In genomic region chr20:24544371-24544770, GRCh38 we compare ENCODE assay signal across 37 cellular contexts.
"Had no signal": no experiment of that assay in that cellular context is flagged by ENCODE, and none has a peak within 500 bp of the region (broad histone marks: within the 10 kb centered on the region; RNA-seq: fewer than 3 reads in every experiment).

No MANE protein-coding gene starts in this region.

- H3K27ac Mint-ChIP-seq: activated naive CD4-positive, alpha-beta T cell treated with anti-CD3 and anti-CD28 coated beads for 36 hours; activated naive CD4-positive, alpha-beta T cell treated with anti-CD3 and anti-CD28 coated beads, Interleukin-2, amount 10 ng/mL, durations not matched to agents 7 days and 5 days; activated naive CD4-positive, alpha-beta T cell treated with anti-CD3 and anti-CD28 coated beads, Interleukin-2, amount 50 U/mL, for 24 hours; activated naive CD4-positive, alpha-beta T cell treated with anti-CD3 and anti-CD28 coated beads, Interleukin-2, amount 50 U/mL, for 72 hours; activated naive CD8-positive, alpha-beta T cell; activated naive CD8-positive, alpha-beta T cell treated with anti-CD3 and anti-CD28 coated beads for 36 hours; activated naive CD8-positive, alpha-beta T cell treated with anti-CD3 and anti-CD28 coated beads, Interleukin-2, amount 10 ng/mL, durations not matched to agents 7 days and 5 days; activated naive CD8-positive, alpha-beta T cell treated with anti-CD3 and anti-CD28 coated beads, Interleukin-2, amount 50 U/mL, for 24 hours; activated T-cell treated with anti-CD3 and anti-CD28 coated beads, Interleukin-2, amount 50 U/mL, for 24 hours; activated T-cell treated with anti-CD3 and anti-CD28 coated beads, Interleukin-2, amount 50 U/mL, for 72 hours; activated T-helper 1 cell treated with anti-CD3 and anti-CD28 coated beads, Interleukin-12 subunit alpha, Interleukin-12 subunit beta, Interleukin-2, Interleukin-4 antibody, amounts not matched to agents 30 ng/mL and 10 ng/mL and 1 ng/mL, durations not matched to agents 14 hours and 24 hours and 36 hours; activated T-helper 17 cell treated with anti-CD3 and anti-CD28 coated beads, Interleukin-2, amount 50 U/mL, for 72 hours; activated T-helper 2 cell treated with anti-CD3 and anti-CD28 coated beads, Interferon-gamma antibody, Interleukin-2, Interleukin-4, amounts not matched to agents 10 μg/mL and 5 μg/mL and 100 μg/mL, durations not matched to agents 14 hours and 24 hours and 36 hours; brain had no signal

- H3K4me1 ChIP-seq: adrenal gland, ascending aorta, body of pancreas, breast epithelium had no signal

- H3K4me3 ChIP-seq: adrenal gland, ascending aorta, body of pancreas, breast epithelium, cardiac muscle cell had no signal

- H3K4me1 Mint-ChIP-seq: activated naive CD4-positive, alpha-beta T cell treated with anti-CD3 and anti-CD28 coated beads, Interleukin-2, amount 10 ng/mL, durations not matched to agents 7 days and 5 days; activated naive CD4-positive, alpha-beta T cell treated with anti-CD3 and anti-CD28 coated beads, Interleukin-2, amount 50 U/mL, for 24 hours; activated naive CD8-positive, alpha-beta T cell treated with anti-CD3 and anti-CD28 coated beads for 36 hours; activated naive CD8-positive, alpha-beta T cell treated with anti-CD3 and anti-CD28 coated beads, Interleukin-2, amount 10 ng/mL, durations not matched to agents 7 days and 5 days; activated naive CD8-positive, alpha-beta T cell treated with anti-CD3 and anti-CD28 coated beads, Interleukin-2, amount 50 U/mL, for 24 hours; activated T-helper 17 cell treated with anti-CD3 and anti-CD28 coated beads, Interleukin-2, amount 50 U/mL, for 72 hours; brain; central memory CD8-positive, alpha-beta T cell had no signal

- H3K4me3 Mint-ChIP-seq: activated naive CD4-positive, alpha-beta T cell treated with anti-CD3 and anti-CD28 coated beads for 36 hours; activated naive CD4-positive, alpha-beta T cell treated with anti-CD3 and anti-CD28 coated beads, Interleukin-2, amount 10 ng/mL, durations not matched to agents 7 days and 5 days; activated naive CD4-positive, alpha-beta T cell treated with anti-CD3 and anti-CD28 coated beads, Interleukin-2, amount 50 U/mL, for 24 hours; activated naive CD8-positive, alpha-beta T cell; activated naive CD8-positive, alpha-beta T cell treated with anti-CD3 and anti-CD28 coated beads for 36 hours; activated naive CD8-positive, alpha-beta T cell treated with anti-CD3 and anti-CD28 coated beads, Interleukin-2, amount 10 ng/mL, durations not matched to agents 7 days and 5 days; activated naive CD8-positive, alpha-beta T cell treated with anti-CD3 and anti-CD28 coated beads, Interleukin-2, amount 50 U/mL, for 24 hours; activated T-cell treated with anti-CD3 and anti-CD28 coated beads, Interleukin-2, amount 50 U/mL, for 24 hours; activated T-cell treated with anti-CD3 and anti-CD28 coated beads, Interleukin-2, amount 50 U/mL, for 4 hours; activated T-cell treated with anti-CD3 and anti-CD28 coated beads, Interleukin-2, amount 50 U/mL, for 72 hours; activated T-helper 1 cell treated with anti-CD3 and anti-CD28 coated beads, Interleukin-12 subunit alpha, Interleukin-12 subunit beta, Interleukin-2, Interleukin-4 antibody, amounts not matched to agents 30 ng/mL and 10 ng/mL and 1 ng/mL, durations not matched to agents 14 hours and 24 hours and 36 hours; activated T-helper 17 cell treated with anti-CD3 and anti-CD28 coated beads, Interleukin-2, amount 50 U/mL, for 72 hours; brain; central memory CD8-positive, alpha-beta T cell had no signal

- H3K36me3 Mint-ChIP-seq: activated naive CD4-positive, alpha-beta T cell treated with anti-CD3 and anti-CD28 coated beads, Interleukin-2, amount 10 ng/mL, durations not matched to agents 7 days and 5 days; activated naive CD4-positive, alpha-beta T cell treated with anti-CD3 and anti-CD28 coated beads, Interleukin-2, amount 50 U/mL, for 24 hours; activated naive CD8-positive, alpha-beta T cell; activated naive CD8-positive, alpha-beta T cell treated with anti-CD3 and anti-CD28 coated beads for 36 hours; activated naive CD8-positive, alpha-beta T cell treated with anti-CD3 and anti-CD28 coated beads, Interleukin-2, amount 10 ng/mL, durations not matched to agents 7 days and 5 days; brain had no signal

- H3K27me3 ChIP-seq: adrenal gland, ascending aorta, body of pancreas, brain microvascular endothelial cell, cardiac muscle cell had no signal

- DNase-seq: activated effector memory CD4-positive, alpha-beta T cell treated with anti-CD3 and anti-CD28 coated beads, Interleukin-2, amount 50 U/mL, for 16 hours; activated effector memory CD4-positive, alpha-beta T cell treated with Interleukin-2 at 50 U/mL for 16 hours; activated gamma-delta T cell; activated gamma-delta T cell treated with Interleukin-2 at 50 U/mL for 16 hours; activated naive CD4-positive, alpha-beta T cell; activated naive CD4-positive, alpha-beta T cell treated with anti-CD3 and anti-CD28 coated beads for 36 hours; activated naive CD4-positive, alpha-beta T cell treated with anti-CD3 and anti-CD28 coated beads, Interleukin-2, amount 10 ng/mL, durations not matched to agents 7 days and 5 days; activated naive CD4-positive, alpha-beta T cell treated with anti-CD3 and anti-CD28 coated beads, Interleukin-2, amount 50 U/mL, for 16 hours; activated naive CD4-positive, alpha-beta T cell treated with Interleukin-2 at 50 U/mL for 16 hours; activated naive CD8-positive, alpha-beta T cell treated with anti-CD3 and anti-CD28 coated beads for 36 hours; activated naive CD8-positive, alpha-beta T cell treated with anti-CD3 and anti-CD28 coated beads, Interleukin-2, amount 10 ng/mL, durations not matched to agents 7 days and 5 days; activated naive CD8-positive, alpha-beta T cell treated with anti-CD3 and anti-CD28 coated beads, Interleukin-2, amount 50 U/mL, for 24 hours; activated T-cell treated with anti-CD3 and anti-CD28 coated beads, Interleukin-2, amount 50 U/mL, for 1 hour; activated T-cell treated with anti-CD3 and anti-CD28 coated beads, Interleukin-2, amount 50 U/mL, for 24 hours; activated T-cell treated with anti-CD3 and anti-CD28 coated beads, Interleukin-2, amount 50 U/mL, for 4 hours; activated T-cell treated with anti-CD3 and anti-CD28 coated beads, Interleukin-2, amount 50 U/mL, for 48 hours; activated T-cell treated with anti-CD3 and anti-CD28 coated beads, Interleukin-2, amount 50 U/mL, for 72 hours; adrenal gland; amniotic stem cell; amygdala; anterior cingulate cortex; aorta; body of pancreas; brain microvascular endothelial cell; central memory CD4-positive, alpha-beta T cell; cerebellar nuclear complex had no signal

- ATAC-seq: activated naive CD4-positive, alpha-beta T cell treated with anti-CD3 and anti-CD28 coated beads, Interleukin-2, amount 50 U/mL, for 72 hours; activated naive CD8-positive, alpha-beta T cell treated with anti-CD3 and anti-CD28 coated beads, Interleukin-2, amount 50 U/mL, for 24 hours; activated T-cell treated with anti-CD3 and anti-CD28 coated beads, Interleukin-2, amount 50 U/mL, for 4 hours; activated T-cell treated with anti-CD3 and anti-CD28 coated beads, Interleukin-2, amount 50 U/mL, for 72 hours; activated T-helper 17 cell treated with anti-CD3 and anti-CD28 coated beads, Interleukin-2, amount 50 U/mL, for 72 hours; body of pancreas had no signal

- H3K36me3 ChIP-seq: adrenal gland, brain microvascular endothelial cell, breast epithelium, cardiac muscle cell had no signal

- H3K9me3 ChIP-seq: adrenal gland had no signal

- H3K27ac ChIP-seq: adrenal gland, ascending aorta, body of pancreas, brain microvascular endothelial cell, breast epithelium, cardiac muscle cell had no signal

- H3K9me3 Mint-ChIP-seq: activated naive CD4-positive, alpha-beta T cell treated with anti-CD3 and anti-CD28 coated beads for 36 hours; activated naive CD4-positive, alpha-beta T cell treated with anti-CD3 and anti-CD28 coated beads, Interleukin-2, amount 10 ng/mL, durations not matched to agents 7 days and 5 days; activated naive CD4-positive, alpha-beta T cell treated with anti-CD3 and anti-CD28 coated beads, Interleukin-2, amount 50 U/mL, for 72 hours; activated naive CD8-positive, alpha-beta T cell treated with anti-CD3 and anti-CD28 coated beads for 36 hours; activated T-cell treated with anti-CD3 and anti-CD28 coated beads, Interleukin-2, amount 50 U/mL, for 4 hours; activated T-cell treated with anti-CD3 and anti-CD28 coated beads, Interleukin-2, amount 50 U/mL, for 72 hours; activated T-helper 1 cell treated with anti-CD3 and anti-CD28 coated beads, Interleukin-12 subunit alpha, Interleukin-12 subunit beta, Interleukin-2, Interleukin-4 antibody, amounts not matched to agents 30 ng/mL and 10 ng/mL and 1 ng/mL, durations not matched to agents 14 hours and 24 hours and 36 hours; activated T-helper 17 cell treated with anti-CD3 and anti-CD28 coated beads, Interleukin-2, amount 50 U/mL, for 72 hours; activated T-helper 2 cell treated with anti-CD3 and anti-CD28 coated beads, Interferon-gamma antibody, Interleukin-2, Interleukin-4, amounts not matched to agents 10 μg/mL and 5 μg/mL and 100 μg/mL, durations not matched to agents 14 hours and 24 hours and 36 hours; central memory CD8-positive, alpha-beta T cell had no signal
